Comparison of ENCODE assay signal across 8 cellular contexts in the genomic region with DNA sequence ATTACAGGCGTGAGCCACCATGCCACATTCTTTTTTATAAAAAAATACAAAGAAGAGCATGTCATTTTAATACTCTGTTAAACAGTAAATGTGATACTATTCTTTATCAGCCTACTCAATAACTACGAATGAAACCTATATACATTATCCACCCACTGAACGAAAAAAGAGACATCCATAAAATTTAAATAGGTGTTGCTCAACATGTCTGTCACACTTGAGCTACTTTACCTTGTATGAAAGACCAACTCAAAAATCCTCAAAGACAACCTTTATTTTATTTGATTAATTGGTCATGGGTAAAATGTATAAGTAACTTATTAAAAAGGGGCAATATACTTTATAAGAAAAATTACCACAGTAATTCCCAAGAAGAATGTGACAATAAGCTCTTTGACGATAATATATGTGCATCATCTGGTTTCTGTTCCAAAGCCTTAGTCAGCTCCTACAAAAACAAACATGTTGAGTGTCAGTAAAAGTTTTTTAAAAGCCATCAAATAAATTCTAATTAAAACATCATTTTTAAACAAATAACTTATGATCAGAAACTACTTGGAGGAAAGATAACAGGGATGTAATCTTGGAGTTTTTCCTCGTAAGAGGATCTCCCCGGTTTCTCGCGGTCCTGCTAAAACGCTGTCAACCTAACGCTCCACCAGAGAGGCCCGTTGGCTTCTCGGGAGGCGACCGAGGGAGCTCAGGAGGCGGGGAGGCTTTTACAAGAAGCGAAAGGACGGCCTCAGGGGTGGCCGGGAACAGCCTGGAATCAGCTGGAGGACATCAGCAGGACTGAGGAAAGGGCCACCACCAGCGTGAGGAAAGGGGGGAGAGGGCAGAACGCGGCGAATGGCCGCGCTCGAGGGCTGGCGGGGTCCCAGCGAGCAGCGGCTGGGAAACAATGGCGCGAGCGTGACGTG. TPM values are rescaled to one million over a fixed set of nuclear protein-coding genes. Genes with fewer than 3 reads are reported as not detected.
A peak's percentile ranks its signal among the peaks of the same experiment; 100 is the strongest.
DNase-seq lines count a peak whose midpoint lies in the region; ATAC-seq, FAIRE-seq and TF ChIP-seq lines count a peak whose summit lies in the region.

No MANE protein-coding gene starts in this region.

- H3K4me2 ChIP-seq in smooth muscle cell = peak overlapping the region; percentile 86

- H3K4me3 ChIP-seq in AG10803 (ENCODE audit: low read length) = peak overlapping the region; percentile 71
- H3K4me3 ChIP-seq in colonic mucosa = peak overlapping the region; percentile 59
- H3K4me3 ChIP-seq in kidney (ENCODE audit: low read length in 2 of 2) = peak overlapping the region; percentile 77 to 79
- H3K4me3 ChIP-seq in smooth muscle cell = peak overlapping the region; percentile 76

- H3K27ac ChIP-seq in colonic mucosa (peak overlapping the region; percentile 55), kidney (ENCODE audit: low read depth in 2 of 2, low read length in 2 of 2) (peak overlapping the region; percentile 67 to 81), smooth muscle cell (ENCODE audit: low read depth) (peak overlapping the region; percentile 94)

- peak; percentile 57 for ATAC-seq in GM19463 (IDR thresholded peaks at IDR 0.05; ENCODE audit: unreplicated experiment)

- intact Hi-C loops in colonic mucosa (cut with DNase I) (no loop called here), kidney (cut with DNase I) (no loop called here)

- no peaks in the 10 kb centered on the region for H3K36me3 ChIP-seq in colonic mucosa
- no peaks in the 10 kb centered on the region for H3K36me3 ChIP-seq in kidney (ENCODE audit: control insufficient read depth in 1 of 2, insufficient read depth in 2 of 2, low read length in 2 of 2)
- no peaks in the 10 kb centered on the region for H3K36me3 ChIP-seq in smooth muscle cell (ENCODE audit: low read depth)

- H2AFZ ChIP-seq in smooth muscle cell (ENCODE audit: low read depth) = peak overlapping the region; percentile 99

- no peaks in the 10 kb centered on the region for H3K79me2 ChIP-seq in smooth muscle cell (ENCODE audit: low read depth)

- WGBS in smooth muscle cell (ENCODE audit: low lambda C conversion rate) = 8% methylated on average over 32 of the region's 32 CpGs

- H3K4me1 ChIP-seq in colonic mucosa (no peaks in the 10 kb centered on the region), kidney (ENCODE audit: control insufficient read depth in 1 of 2, insufficient read depth in 1 of 2, low read depth in 1 of 2, low read length in 2 of 2) (no peaks in the 10 kb centered on the region), smooth muscle cell (ENCODE audit: low read depth) (peaks cover 5% of the 10 kb centered on the region)

- TF ChIP-seq CTCF in AG10803 (conservative IDR thresholded peaks at IDR 0.05; ENCODE audit: low read length) = no peak
- no peak for TF ChIP-seq CTCF in colonic mucosa (IDR thresholded peaks at IDR 0.05)
- TF ChIP-seq CTCF in kidney (IDR thresholded peaks at IDR 0.05; ENCODE audit: borderline replicate concordance, extremely low read depth, insufficient read depth) = no peak
- TF ChIP-seq CTCF in smooth muscle cell (IDR thresholded peaks at IDR 0.05; ENCODE audit: borderline replicate concordance, insufficient read depth, poor library complexity, severe bottlenecking) = no peak

- H4K20me1 ChIP-seq in smooth muscle cell (ENCODE audit: low read depth) = no peaks in the 10 kb centered on the region

- peak; percentile 47 for DNase-seq in AG10803 (ENCODE audit: low read depth)
- DNase-seq in NCI-H1930 (lab: John Stamatoyannopoulos, UW) = peak; percentile 50 to 61
- peak; percentile 13 for DNase-seq in activated CD4-positive, alpha-beta T cell treated with anti-CD3 and anti-CD28 coated beads for 1 hour
- peak; percentile 45 for DNase-seq in colonic mucosa
- DNase-seq in kidney = peak; percentile 86
- peak; percentile 12 for DNase-seq in smooth muscle cell (lab: John Stamatoyannopoulos, UW; ENCODE audit: unreplicated experiment)
- no peak for DNase-seq in SKM-1 (lab: John Stamatoyannopoulos, UW; ENCODE audit: unreplicated experiment)

- peak; percentile 70 for FAIRE-seq in kidney (lab: Jason Lieb, UNC)

- H3F3A ChIP-seq in smooth muscle cell (ENCODE audit: low read depth) = peaks cover 3% of the 10 kb centered on the region

- no peaks in the 10 kb centered on the region for H3K27me3 ChIP-seq in colonic mucosa
- no peaks in the 10 kb centered on the region for H3K27me3 ChIP-seq in smooth muscle cell (ENCODE audit: low read depth)

- peak overlapping the region; percentile 19 to 54 for H3K9ac ChIP-seq in colonic mucosa (ENCODE audit: low read depth in 2 of 2, low read length in 2 of 2)
- peak overlapping the region; percentile 73 to 87 for H3K9ac ChIP-seq in kidney (ENCODE audit: low read length in 2 of 2)
- peak overlapping the region; percentile 99 for H3K9ac ChIP-seq in smooth muscle cell (ENCODE audit: low read depth)

- H3K9me3 ChIP-seq in colonic mucosa (no peaks in the 10 kb centered on the region), kidney (ENCODE audit: control insufficient read depth in 1 of 2, low read length in 2 of 2) (peaks cover 0 to 7% of the 10 kb centered on the region in 2 donors), smooth muscle cell (replicated peaks; ENCODE audit: low read depth) (no peaks in the 10 kb centered on the region)

RNA-seq across cellular contexts. Expression of a gene that starts 13.5 kb away (rescaled TPM):
- under 1 TPM in 1 of 2 donors, not detected in 1; 0.57 TPM for total RNA-seq in colonic mucosa
- 0.72 TPM for total RNA-seq in kidney
- not detected for polyA plus RNA-seq in kidney (ENCODE audit: insufficient read depth, low read depth, low replicate concordance)
- 0.04 and 0.27 TPM in 2 replicates for total RNA-seq in smooth muscle cell
- 1.0 TPM in 1 of 2 replicates, not detected in the other for polyA plus RNA-seq in smooth muscle cell

RNA-seq across cellular contexts. Expression of a gene that starts 36.8 kb away (rescaled TPM):
- total RNA-seq in colonic mucosa (10 to 100 TPM; 11.5 to 29.3 TPM), kidney (32.8 TPM), smooth muscle cell (14.0 and 23.0 TPM in 2 replicates)
- polyA plus RNA-seq in kidney (ENCODE audit: insufficient read depth, low read depth, low replicate concordance) (10.8 TPM), smooth muscle cell (19.8 and 23.4 TPM in 2 replicates)

Comparison
In these comparisons a context has a peak if more than half of its experiments do, and no peak if none do; other contexts are left out.
1. H3K9ac ChIP-seq: peak in every context shown above with its lines; median percentile 99 in smooth muscle cell; 80 in kidney; 36 in colonic mucosa.